Comparison of ENCODE assay signal across 11 cellular contexts in genomic region chr14:102768223-102769048, GRCh38. TPM values are rescaled to one million over a fixed set of nuclear protein-coding genes. Genes with fewer than 3 reads are reported as not detected.
DNase-seq lines count a peak whose midpoint lies in the region; ATAC-seq and TF ChIP-seq lines count a peak whose summit lies in the region.
"Had no signal": no experiment of that assay in that cellular context is flagged by ENCODE, and none has a peak within 500 bp of the region (broad histone marks: within the 10 kb centered on the region; RNA-seq: fewer than 3 reads in every experiment).

No MANE protein-coding gene starts in this region.

- no peaks in the 10 kb centered on the region for H3K9me3 Mint-ChIP-seq in stimulated activated effector memory CD8-positive, alpha-beta T cell treated with anti-CD3 and anti-CD28 coated beads, Interleukin-12 subunit alpha, Interleukin-12 subunit beta, amount 100 ng/mL, for 72 hours
- H3K9me3 Mint-ChIP-seq in Caco-2 (ENCODE audit: unreplicated experiment) = no peaks in the 10 kb centered on the region

- POLR2A ChIA-PET in Caco-2 (lab: Charles Lee) = no interaction called here

- H3K9me3 ChIP-seq in Caco-2 = no peaks in the 10 kb centered on the region
- H3K9me3 ChIP-seq: A549, thoracic aorta had no signal

- TF ChIP-seq CTCF in Caco-2 (IDR thresholded peaks at IDR 0.05; ENCODE audit: insufficient read depth in 1 of 2, low read depth in 1 of 2, low read length in 1 of 2, severe bottlenecking in 1 of 2, unreplicated experiment in 1 of 2) = no peak

- no peak overlapping the region for H3K27ac Mint-ChIP-seq in stimulated activated effector memory CD8-positive, alpha-beta T cell treated with anti-CD3 and anti-CD28 coated beads, Interleukin-12 subunit alpha, Interleukin-12 subunit beta, amount 100 ng/mL, for 72 hours
- no peak overlapping the region for H3K27ac Mint-ChIP-seq in Caco-2 (ENCODE audit: unreplicated experiment)
- H3K27ac Mint-ChIP-seq: progenitor cell of endocrine pancreas had no signal

- H3K4me3 ChIP-seq in Caco-2 (ENCODE audit: low read depth, low read length) = no peak overlapping the region
- H3K4me3 ChIP-seq: A549, thoracic aorta had no signal

- BruUV-seq in Caco-2 (replicated peaks; lab: Mats Ljungman, UMichigan) = no TSS peak

- H3K27me3 ChIP-seq in Caco-2 (replicated peaks; ENCODE audit: control insufficient read depth, insufficient read depth, low read length) = no peaks in the 10 kb centered on the region

- H3K36me3 ChIP-seq in Caco-2 (ENCODE audit: control insufficient read depth, insufficient read depth, low read length) = no peaks in the 10 kb centered on the region
- H3K36me3 ChIP-seq: thoracic aorta had no signal

- intact Hi-C loops in Caco-2 (cut with micrococcal nuclease; ENCODE audit: unreplicated experiment) = no loop called here

- CTCF ChIA-PET in Caco-2 (lab: Charles Lee) = no interaction called here

- peaks cover 6% of the 10 kb centered on the region for H3K36me3 Mint-ChIP-seq in stimulated activated effector memory CD8-positive, alpha-beta T cell treated with anti-CD3 and anti-CD28 coated beads, Interleukin-12 subunit alpha, Interleukin-12 subunit beta, amount 100 ng/mL, for 72 hours
- H3K36me3 Mint-ChIP-seq in Caco-2 (ENCODE audit: insufficient read depth, unreplicated experiment) = no peaks in the 10 kb centered on the region

- no peaks in the 10 kb centered on the region for H3K4me1 ChIP-seq in Caco-2
- H3K4me1 ChIP-seq: A549 had no signal

- no peak overlapping the region for H3K4me3 Mint-ChIP-seq in stimulated activated effector memory CD8-positive, alpha-beta T cell treated with anti-CD3 and anti-CD28 coated beads, Interleukin-12 subunit alpha, Interleukin-12 subunit beta, amount 100 ng/mL, for 72 hours
- H3K4me3 Mint-ChIP-seq in Caco-2 (ENCODE audit: unreplicated experiment) = no peak overlapping the region

- peaks cover 14% of the 10 kb centered on the region for H3K4me1 Mint-ChIP-seq in stimulated activated effector memory CD8-positive, alpha-beta T cell treated with anti-CD3 and anti-CD28 coated beads, Interleukin-12 subunit alpha, Interleukin-12 subunit beta, amount 100 ng/mL, for 72 hours
- no peaks in the 10 kb centered on the region for H3K4me1 Mint-ChIP-seq in Caco-2 (ENCODE audit: low read depth, unreplicated experiment)

- H3K27me3 Mint-ChIP-seq in Caco-2 (ENCODE audit: insufficient read depth, unreplicated experiment) = no peaks in the 10 kb centered on the region
- H3K27me3 Mint-ChIP-seq: progenitor cell of endocrine pancreas had no signal

- peak; percentile 22 for DNase-seq in activated CD4-positive, alpha-beta T cell treated with anti-CD3 and anti-CD28 coated beads for 48 hours
- DNase-seq in activated CD4-positive, alpha-beta T cell treated with anti-CD3 and anti-CD28 coated beads, Interleukin-2, amount 50 U/mL, for 48 hours = no peak
- DNase-seq in SKM-1 (lab: John Stamatoyannopoulos, UW; ENCODE audit: unreplicated experiment) = peak; percentile 49
- no peak for DNase-seq in stimulated activated effector memory CD8-positive, alpha-beta T cell treated with anti-CD3 and anti-CD28 coated beads, Interleukin-12 subunit alpha, Interleukin-12 subunit beta, amount 100 ng/mL, for 72 hours (ENCODE audit: low spot score in 2 of 2)
- DNase-seq in Caco-2 = no peak
- DNase-seq in DMS53 treated with DMSO at 0.1 percent for 48 hours (lab: John Stamatoyannopoulos, UW; ENCODE audit: unreplicated experiment) = no peak

- ATAC-seq in HG02798 (IDR thresholded peaks at IDR 0.05; ENCODE audit: poor library complexity, unreplicated experiment) (peak; percentile 59), GM19328 (IDR thresholded peaks at IDR 0.05; ENCODE audit: unreplicated experiment) (no peak)
- peak; percentile 76 for ATAC-seq in stimulated activated effector memory CD8-positive, alpha-beta T cell treated with anti-CD3 and anti-CD28 coated beads, Interleukin-12 subunit alpha, Interleukin-12 subunit beta, amount 100 ng/mL, for 72 hours

RNA-seq across cellular contexts. Expression of gene TRAF3, which starts 8.8 kb away (rescaled TPM):
- 16.6 and 18.3 TPM in 2 replicates for total RNA-seq in Caco-2 (2022)

Comparison
In these comparisons a context has a peak if more than half of its experiments do, and no peak if none do; other contexts are left out.
1. DNase-seq: peak in activated CD4-positive, alpha-beta T cell treated with anti-CD3 and anti-CD28 coated beads for 48 hours (single experiment) and SKM-1 (single experiment); none in activated CD4-positive, alpha-beta T cell treated with anti-CD3 and anti-CD28 coated beads, Interleukin-2, amount 50 U/mL, for 48 hours (0 of 2), stimulated activated effector memory CD8-positive, alpha-beta T cell treated with anti-CD3 and anti-CD28 coated beads, Interleukin-12 subunit alpha, Interleukin-12 subunit beta, amount 100 ng/mL, for 72 hours (0 of 2), Caco-2 (0 of 2) and DMS53 treated with DMSO at 0.1 percent for 48 hours (single experiment).